In the genomic region with DNA sequence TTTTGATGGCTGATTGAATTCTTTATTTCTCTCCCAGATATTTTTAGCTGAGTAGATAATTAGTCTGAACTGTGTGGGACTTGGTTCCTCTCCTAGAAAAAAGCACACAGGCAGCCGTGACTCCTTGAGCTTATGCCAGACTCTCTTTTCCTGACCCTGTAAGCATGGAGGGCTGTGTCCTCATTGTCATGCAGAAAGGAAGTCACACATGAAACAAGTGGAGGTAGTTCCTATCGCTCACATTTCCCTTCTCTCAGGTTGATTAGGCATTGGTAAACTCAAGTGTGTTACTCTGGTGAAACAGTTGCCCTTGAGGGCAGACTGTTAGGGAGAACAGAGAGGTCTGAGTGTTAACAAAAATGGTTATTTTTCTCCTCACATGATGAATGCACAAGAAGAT, we compare ENCODE assay signal across 1 cellular context.
TF ChIP-seq lines count a peak whose summit lies in the region.

No MANE protein-coding gene starts in this region.

TF ChIP-seq in GM12878, 131 proteins besides CTCF, POLR2A, EP300 and RAD21 (continued from another document):
- TF ChIP-seq, protein P1, sequence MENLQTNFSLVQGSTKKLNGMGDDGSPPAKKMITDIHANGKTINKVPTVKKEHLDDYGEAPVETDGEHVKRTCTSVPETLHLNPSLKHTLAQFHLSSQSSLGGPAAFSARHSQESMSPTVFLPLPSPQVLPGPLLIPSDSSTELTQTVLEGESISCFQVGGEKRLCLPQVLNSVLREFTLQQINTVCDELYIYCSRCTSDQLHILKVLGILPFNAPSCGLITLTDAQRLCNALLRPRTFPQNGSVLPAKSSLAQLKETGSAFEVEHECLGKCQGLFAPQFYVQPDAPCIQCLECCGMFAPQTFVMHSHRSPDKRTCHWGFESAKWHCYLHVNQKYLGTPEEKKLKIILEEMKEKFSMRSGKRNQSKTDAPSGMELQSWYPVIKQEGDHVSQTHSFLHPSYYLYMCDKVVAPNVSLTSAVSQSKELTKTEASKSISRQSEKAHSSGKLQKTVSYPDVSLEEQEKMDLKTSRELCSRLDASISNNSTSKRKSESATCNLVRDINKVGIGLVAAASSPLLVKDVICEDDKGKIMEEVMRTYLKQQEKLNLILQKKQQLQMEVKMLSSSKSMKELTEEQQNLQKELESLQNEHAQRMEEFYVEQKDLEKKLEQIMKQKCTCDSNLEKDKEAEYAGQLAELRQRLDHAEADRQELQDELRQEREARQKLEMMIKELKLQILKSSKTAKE (IDR thresholded peaks at IDR 0.05; ENCODE audit: low read depth, poor library complexity, severe bottlenecking): no peak
- TF ChIP-seq CBX3 (IDR thresholded peaks at IDR 0.05; ENCODE audit: borderline replicate concordance, low read depth) (no peak), SP1 (IDR thresholded peaks at IDR 0.05; ENCODE audit: low read depth, low read length) (no peak), RELB (IDR thresholded peaks at IDR 0.05; ENCODE audit: low read depth) (no peak)
